23 cellular contexts compared by ENCODE assay signal in the genomic region with DNA sequence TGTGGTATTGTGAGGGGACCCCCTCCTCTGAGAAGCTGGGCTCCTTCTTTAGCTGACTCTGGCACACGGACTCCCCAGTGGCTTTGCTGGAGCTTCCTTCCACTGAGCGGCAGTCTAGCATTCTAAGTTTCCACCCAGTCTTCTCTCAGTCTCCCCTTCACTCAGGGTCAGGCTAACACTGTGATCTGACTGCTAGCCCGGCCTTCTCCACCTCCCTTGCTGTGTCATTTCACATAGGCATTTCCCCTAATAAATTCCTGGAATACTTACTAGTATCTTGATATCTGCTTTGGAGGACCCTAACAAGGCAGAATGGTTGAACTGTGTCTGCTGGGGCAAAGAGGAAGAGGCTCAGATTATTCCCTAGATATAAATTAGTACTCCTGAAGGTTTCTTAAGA.
DNase-seq lines count a peak whose midpoint lies in the region; ATAC-seq and TF ChIP-seq lines count a peak whose summit lies in the region.
"Had no signal": no experiment of that assay in that cellular context is flagged by ENCODE, and none has a peak within 500 bp of the region (broad histone marks: within the 10 kb centered on the region; RNA-seq: fewer than 3 reads in every experiment).

No MANE protein-coding gene starts in this region.

- H4K91ac ChIP-seq in mesenchymal stem cell (ENCODE audit: low read length): peak overlapping the region; percentile 78

- no peak overlapping the region for H3K14ac ChIP-seq in mesenchymal stem cell (ENCODE audit: low read length in 2 of 2)

- no peak overlapping the region for H3K23ac ChIP-seq in mesenchymal stem cell (ENCODE audit: low read length in 2 of 2)

- H3K4me2 ChIP-seq in mesenchymal stem cell (ENCODE audit: low read length, poor library complexity, severe bottlenecking): no peak overlapping the region
- H3K4me2 ChIP-seq: GM23338 had no signal

- H3K36me3 ChIP-seq in mesenchymal stem cell (ENCODE audit: control insufficient read depth in 1 of 2, insufficient read depth in 2 of 2, low read depth in 1 of 2, low read length in 2 of 2): no peaks in the 10 kb centered on the region
- no peaks in the 10 kb centered on the region for H3K36me3 ChIP-seq in spleen
- H3K36me3 ChIP-seq in body of pancreas (replicated peaks in 1 of 2; ENCODE audit: insufficient read depth in 1 of 2, low read depth in 2 of 2): no peaks in the 10 kb centered on the region

- H3K9ac ChIP-seq in mesenchymal stem cell (ENCODE audit: low read length): no peak overlapping the region

- H3K4me1 ChIP-seq in mesenchymal stem cell (ENCODE audit: control insufficient read depth, insufficient read depth, low read depth, low read length) (peaks cover 3% of the 10 kb centered on the region), spleen (peaks cover 0 to 6% (median 0%) of the 10 kb centered on the region in 6 donors), body of pancreas (peaks cover 17% of the 10 kb centered on the region)
- H3K4me1 ChIP-seq: psoas muscle had no signal

- H4K8ac ChIP-seq in mesenchymal stem cell (ENCODE audit: low read length): peak overlapping the region; percentile 72

- H2BK12ac ChIP-seq in mesenchymal stem cell (ENCODE audit: low read length in 2 of 2): peak overlapping the region; percentile 3 to 85

- TF ChIP-seq CTCF in spleen (IDR thresholded peaks at IDR 0.05 in 8 of 11, conservative IDR thresholded peaks at IDR 0.05 in 3 of 11) (no peak), lower leg skin (IDR thresholded peaks at IDR 0.05) (no peak), body of pancreas (IDR thresholded peaks at IDR 0.05) (no peak)

- TF ChIP-seq POLR2A in spleen (IDR thresholded peaks at IDR 0.05) (no peak), lower leg skin (IDR thresholded peaks at IDR 0.05) (no peak), body of pancreas (IDR thresholded peaks at IDR 0.05) (no peak)

- H2AFZ ChIP-seq in mesenchymal stem cell (ENCODE audit: low read depth, low read length): no peak overlapping the region
- H2AFZ ChIP-seq: GM23338 had no signal

- H3K27ac ChIP-seq in mesenchymal stem cell (ENCODE audit: low read length, poor library complexity, severe bottlenecking) (no peak overlapping the region), spleen (peak overlapping the region in 7 of 8 donors; percentile 64 to 88 (median 76)), body of pancreas (peak overlapping the region in 1 of 4 donors; percentile 95)
- H3K27ac ChIP-seq: epithelial cell of prostate, psoas muscle had no signal

- H3K4me3 ChIP-seq in mesenchymal stem cell (ENCODE audit: insufficient read depth in 1 of 2, low read depth in 1 of 2, low read length in 2 of 2) (no peak overlapping the region), spleen (no peak overlapping the region), lower leg skin (ENCODE audit: low read depth, poor library complexity, severe bottlenecking) (no peak overlapping the region), body of pancreas (no peak overlapping the region)
- H3K4me3 ChIP-seq: GM23338, psoas muscle had no signal

- no peaks in the 10 kb centered on the region for H3K79me1 ChIP-seq in mesenchymal stem cell (replicated peaks; ENCODE audit: low read length, poor library complexity, severe bottlenecking)

- intact Hi-C loops in spleen (cut with DNase I; ENCODE audit: low total_unique reads) (no loop called here), lower leg skin (cut with DNase I; ENCODE audit: low total_unique reads) (no loop called here), body of pancreas (cut with DNase I) (no loop called here)

- peak overlapping the region; percentile 14 to 76 for H3K18ac ChIP-seq in mesenchymal stem cell (ENCODE audit: low read depth in 1 of 2, low read length in 2 of 2)

- no peak overlapping the region for H2BK15ac ChIP-seq in mesenchymal stem cell (ENCODE audit: low read depth, poor library complexity, severe bottlenecking)

- peak; percentile 32 for DNase-seq in ELR (ENCODE audit: low read depth)
- peak; percentile 82 for DNase-seq in dermis blood vessel endothelial cell
- DNase-seq in mesenchymal stem cell: peak; percentile 38
- DNase-seq in spleen: no peak
- no peak for DNase-seq in lower leg skin (ENCODE audit: low spot score in 2 of 2)
- no peak for DNase-seq in body of pancreas
- DNase-seq in DMS153 (lab: John Stamatoyannopoulos, UW): no peak
- DNase-seq: activated CD8-positive, alpha-beta T cell treated with anti-CD3 and anti-CD28 coated beads for 36 hours; activated naive CD8-positive, alpha-beta T cell treated with anti-CD3 and anti-CD28 coated beads for 36 hours; activated T-cell treated with anti-CD3 and anti-CD28 coated beads, Interleukin-2, amount 50 U/mL, for 72 hours; CD8-positive, alpha-beta memory T cell; cortex of kidney; DMS79 treated with DMSO at 0.1 percent for 48 hours; mammary epithelial cell; NCI-H1930; NCI-H446; psoas muscle; SHP77 treated with DMSO at 0.1 percent for 48 hours had no signal

- H2BK5ac ChIP-seq in mesenchymal stem cell (ENCODE audit: low read depth, low read length, poor library complexity, severe bottlenecking): no peak overlapping the region

- WGBS in mesenchymal stem cell: 59% methylated on average over 2 of the region's 3 CpGs
- WGBS in spleen, 5 donors: 80 to 90% (median 84%) methylated on average over 3 of the region's 3 CpGs
- WGBS in lower leg skin, 2 donors: 94 to 99% methylated on average over 3 of the region's 3 CpGs
- WGBS in body of pancreas, 2 donors: 95 to 100% methylated on average over 3 of the region's 3 CpGs

- H3K27me3 ChIP-seq in mesenchymal stem cell (ENCODE audit: control insufficient read depth in 1 of 2, insufficient read depth in 1 of 2, low read length in 2 of 2) (no peaks in the 10 kb centered on the region), spleen (replicated peaks in 1 of 7) (no peaks in the 10 kb centered on the region), body of pancreas (no peaks in the 10 kb centered on the region)

- H3K4ac ChIP-seq in mesenchymal stem cell (ENCODE audit: low read depth in 1 of 2, low read length in 2 of 2): peak overlapping the region; percentile 2 to 35

- peak overlapping the region; percentile 51 for H2BK120ac ChIP-seq in mesenchymal stem cell (ENCODE audit: low read depth, low read length)

- no peak for ATAC-seq in HG03432 (IDR thresholded peaks at IDR 0.05; ENCODE audit: unreplicated experiment)
- no peak for ATAC-seq in body of pancreas
- ATAC-seq: activated CD8-positive, alpha-beta T cell treated with anti-CD3 and anti-CD28 coated beads for 36 hours; activated T-cell treated with anti-CD3 and anti-CD28 coated beads, Interleukin-2, amount 50 U/mL, for 72 hours; GM23338; psoas muscle; stimulated activated memory B cell treated with anti-CD40 and anti-IgM and Interleukin-4, amounts not matched to agents 10 μg/mL and 1 μg/mL and 100 μg/mL, for 72 hours; WTC11 had no signal

- no peak overlapping the region for H2AK5ac ChIP-seq in mesenchymal stem cell (ENCODE audit: low read length, severe bottlenecking)

- H3K9me3 ChIP-seq in mesenchymal stem cell (ENCODE audit: control insufficient read depth, low read length): no peaks in the 10 kb centered on the region
- no peaks in the 10 kb centered on the region for H3K9me3 ChIP-seq in spleen
- no peaks in the 10 kb centered on the region for H3K9me3 ChIP-seq in body of pancreas
- H3K9me3 ChIP-seq: psoas muscle had no signal

Comparison
In these comparisons a context has a peak if more than half of its experiments do, and no peak if none do; other contexts are left out.
1. DNase-seq: peak in ELR (single experiment), dermis blood vessel endothelial cell (single experiment) and mesenchymal stem cell (single experiment); none in spleen (single experiment), lower leg skin (0 of 2), body of pancreas (0 of 4) and DMS153 (single experiment).